ENCODE assay signal across 12 cellular contexts in genomic region chr11:64799925-64800632, GRCh38. TPM values are rescaled to one million over a fixed set of nuclear protein-coding genes. Genes with fewer than 3 reads are reported as not detected.
DNase-seq lines count a peak whose midpoint lies in the region; ATAC-seq, FAIRE-seq and TF ChIP-seq lines count a peak whose summit lies in the region.
"Had no signal": no experiment of that assay in that cellular context is flagged by ENCODE, and none has a peak within 500 bp of the region (broad histone marks: within the 10 kb centered on the region; RNA-seq: fewer than 3 reads in every experiment).

No MANE protein-coding gene starts in this region.

- no peak overlapping the region for H3K27ac ChIP-seq in CD4-positive, alpha-beta T cell (ENCODE audit: low read depth, low read length)
- H3K27ac ChIP-seq in naive thymus-derived CD4-positive, alpha-beta T cell (ENCODE audit: low read depth, low read length), result peak overlapping the region; percentile 26

- intact Hi-C loops in CD4-positive, alpha-beta T cell (cut with DNase I, micrococcal nuclease), result loop anchor here in 1 of 2 experiments (2.0 to 5.0 kb wide), 3 partner anchors 13 to 312 kb away; partner anchors contain the start of gene TM7SF2
- intact Hi-C loops in activated B cell treated with CpG ODN at 0.5 μM for 24 hours (cut with micrococcal nuclease), result loop anchor here (1.0 to 5.0 kb wide), 2 partner anchors 13 to 212 kb away; partner anchors contain the start of gene ARL2
- intact Hi-C loops in naive thymus-derived CD4-positive, alpha-beta T cell (cut with micrococcal nuclease), result loop anchor here in 1 of 2 donors (5.0 kb wide), 1 partner anchor 77 kb away; the partner anchor contains the start of gene EHD1

- H3K9me3 ChIP-seq in CD4-positive, alpha-beta T cell (ENCODE audit: control insufficient read depth, low read length), result no peaks in the 10 kb centered on the region
- H3K9me3 ChIP-seq in naive thymus-derived CD4-positive, alpha-beta T cell (ENCODE audit: control insufficient read depth in 2 of 3, low read length in 3 of 3), result no peaks in the 10 kb centered on the region
- H3K9me3 ChIP-seq: sigmoid colon had no signal

- peak overlapping the region; percentile 76 for H3K27ac Mint-ChIP-seq in CD4-positive, alpha-beta T cell
- peak overlapping the region; percentile 91 for H3K27ac Mint-ChIP-seq in activated B cell treated with CpG ODN at 0.5 μM for 24 hours
- H3K27ac Mint-ChIP-seq in naive thymus-derived CD4-positive, alpha-beta T cell, result peak overlapping the region in 6 of 9 donors; percentile 28 to 90 (median 66)
- H3K27ac Mint-ChIP-seq in HFFc6, result no peak overlapping the region

- no peak for TF ChIP-seq CTCF in CD4-positive, alpha-beta T cell (IDR thresholded peaks at IDR 0.05)
- no peak for TF ChIP-seq CTCF in activated B cell treated with CpG ODN at 0.5 μM for 24 hours (IDR thresholded peaks at IDR 0.05)
- TF ChIP-seq CTCF in HFFc6 (IDR thresholded peaks at IDR 0.05), result no peak

- H3K36me3 Mint-ChIP-seq in CD4-positive, alpha-beta T cell (ENCODE audit: low read depth), result peaks cover 47% of the 10 kb centered on the region
- peaks cover 34% of the 10 kb centered on the region for H3K36me3 Mint-ChIP-seq in activated B cell treated with CpG ODN at 0.5 μM for 24 hours (ENCODE audit: low read depth)
- H3K36me3 Mint-ChIP-seq in naive thymus-derived CD4-positive, alpha-beta T cell, result peaks cover 0 to 11% (median 6%) of the 10 kb centered on the region in 5 donors
- peaks cover 5% of the 10 kb centered on the region; the same call in 1 of the 2 replicates for H3K36me3 Mint-ChIP-seq in HFFc6 (ENCODE audit: low read depth)

- CTCF ChIA-PET in CD4-positive, alpha-beta T cell (lab: Charles Lee), result interaction anchor here (2.8 kb wide), 1 partner anchor 12 kb away, joined by 7 read pairs; no protein-coding TSS in a partner anchor
- CTCF ChIA-PET in activated B cell treated with CpG ODN at 0.5 μM for 24 hours (lab: Charles Lee), result interaction anchor here (0.7 to 5.1 kb wide), 8 partner anchors 13 to 213 kb away, joined by 3 to 29 read pairs (median 3); partner anchors contain the start of genes CDC42BPG and SF1
- CTCF ChIA-PET in naive thymus-derived CD4-positive, alpha-beta T cell (lab: Charles Lee), result interaction anchor here (1.4 to 2.2 kb wide), 3 partner anchors 12 to 56 kb away, joined by 5 to 8 read pairs (median 5); partner anchors contain the start of gene RASGRP2

- TF ChIP-seq POLR2A in GM12892 (IDR thresholded peaks at IDR 0.05; ENCODE audit: low read depth, low read length), result no peak

- ATAC-seq in CD4-positive, alpha-beta T cell (ENCODE audit: poor library complexity), result no peak
- no peak for ATAC-seq in activated B cell treated with CpG ODN at 0.5 μM for 24 hours (ENCODE audit: low read depth)
- ATAC-seq in naive thymus-derived CD4-positive, alpha-beta T cell, result no peak

- H3K9me3 Mint-ChIP-seq in CD4-positive, alpha-beta T cell, result no peaks in the 10 kb centered on the region
- H3K9me3 Mint-ChIP-seq in activated B cell treated with CpG ODN at 0.5 μM for 24 hours, result no peaks in the 10 kb centered on the region
- no peaks in the 10 kb centered on the region for H3K9me3 Mint-ChIP-seq in naive thymus-derived CD4-positive, alpha-beta T cell
- no peaks in the 10 kb centered on the region for H3K9me3 Mint-ChIP-seq in HFFc6

- no peak overlapping the region for H3K4me3 Mint-ChIP-seq in CD4-positive, alpha-beta T cell
- peak overlapping the region; percentile 71 for H3K4me3 Mint-ChIP-seq in activated B cell treated with CpG ODN at 0.5 μM for 24 hours
- peak overlapping the region in 6 of 10 donors; percentile 18 to 88 (median 48) for H3K4me3 Mint-ChIP-seq in naive thymus-derived CD4-positive, alpha-beta T cell
- no peak overlapping the region for H3K4me3 Mint-ChIP-seq in HFFc6

- no peak for DNase-seq in CD4-positive, alpha-beta T cell
- peak; percentile 10 for DNase-seq in GM12892 (ENCODE audit: insufficient read length)
- DNase-seq in activated B cell treated with CpG ODN at 0.5 μM for 24 hours, result peak; percentile 32
- DNase-seq in naive thymus-derived CD4-positive, alpha-beta T cell, result no peak
- DNase-seq in activated gamma-delta T cell treated with Interleukin-2 at 50 U/mL for 16 hours, result no peak
- DNase-seq in NOMO-1 treated with dmso at 0.1 percent for 144 hours (lab: John Stamatoyannopoulos, UW; ENCODE audit: unreplicated experiment), result no peak
- DNase-seq in HFFc6, result no peak
- DNase-seq: activated CD4-positive, alpha-beta T cell treated with anti-CD3 and anti-CD28 coated beads, Interleukin-2, amount 50 U/mL, for 1 hour; activated naive CD4-positive, alpha-beta T cell treated with anti-CD3 and anti-CD28 coated beads, Interleukin-2, amount 50 U/mL, for 16 hours; NCI-H1048; NCI-H748 treated with DMSO at 0.1 percent for 48 hours had no signal

- peaks cover 33% of the 10 kb centered on the region for H3K4me1 Mint-ChIP-seq in CD4-positive, alpha-beta T cell (ENCODE audit: low read depth)
- H3K4me1 Mint-ChIP-seq in activated B cell treated with CpG ODN at 0.5 μM for 24 hours, result peaks cover 54% of the 10 kb centered on the region
- peaks cover 20 to 48% (median 28%) of the 10 kb centered on the region in 7 donors for H3K4me1 Mint-ChIP-seq in naive thymus-derived CD4-positive, alpha-beta T cell
- H3K4me1 Mint-ChIP-seq in HFFc6 (ENCODE audit: low read depth), result peaks cover 10% of the 10 kb centered on the region

- FAIRE-seq in GM12892 (lab: Jason Lieb, UNC), result peak; percentile 33

- H3K36me3 ChIP-seq in naive thymus-derived CD4-positive, alpha-beta T cell (ENCODE audit: control insufficient read depth in 2 of 3, insufficient read depth in 3 of 3, low read length in 3 of 3), result peaks cover 0 to 66% (median 0%) of the 10 kb centered on the region in 3 experiments

- POLR2A ChIA-PET in CD4-positive, alpha-beta T cell (lab: Charles Lee), result interaction anchor here (0.6 to 5.7 kb wide), 5 partner anchors 11 to 323 kb away, joined by 3 to 81 read pairs (median 4); partner anchors contain the start of genes MEN1 and SF1
- POLR2A ChIA-PET in activated B cell treated with CpG ODN at 0.5 μM for 24 hours (lab: Charles Lee), result interaction anchor here (0.5 to 7.1 kb wide), 15 partner anchors 11 to 698 kb away, joined by 3 to 86 read pairs (median 5); partner anchors contain the start of genes CDC42BPG, MEN1, RASGRP2 and SF1
- POLR2A ChIA-PET in naive thymus-derived CD4-positive, alpha-beta T cell (lab: Charles Lee), result interaction anchor here (0.5 to 12.0 kb wide), 14 partner anchors 8 to 531 kb away, joined by 3 to 125 read pairs (median 4); partner anchors contain the start of genes CDC42BPG, RASGRP2 and SF1

- H3K4me1 ChIP-seq in naive thymus-derived CD4-positive, alpha-beta T cell (ENCODE audit: control insufficient read depth in 2 of 2, insufficient read depth in 2 of 2, low read length in 2 of 2), result peaks cover 9 to 23% of the 10 kb centered on the region in 2 donors

- no peaks in the 10 kb centered on the region for H3K27me3 Mint-ChIP-seq in CD4-positive, alpha-beta T cell
- no peaks in the 10 kb centered on the region for H3K27me3 Mint-ChIP-seq in activated B cell treated with CpG ODN at 0.5 μM for 24 hours
- no peaks in the 10 kb centered on the region for H3K27me3 Mint-ChIP-seq in naive thymus-derived CD4-positive, alpha-beta T cell
- no peaks in the 10 kb centered on the region; the same call in 1 of the 2 replicates for H3K27me3 Mint-ChIP-seq in HFFc6 (ENCODE audit: insufficient read depth)

- no peak overlapping the region for H3K4me3 ChIP-seq in naive thymus-derived CD4-positive, alpha-beta T cell (ENCODE audit: low read length)
- H3K4me3 ChIP-seq: sigmoid colon had no signal

- no peaks in the 10 kb centered on the region for H3K27me3 ChIP-seq in CD4-positive, alpha-beta T cell (ENCODE audit: control insufficient read depth, insufficient read depth, low read length)
- no peaks in the 10 kb centered on the region for H3K27me3 ChIP-seq in naive thymus-derived CD4-positive, alpha-beta T cell (ENCODE audit: control insufficient read depth in 2 of 2, insufficient read depth in 2 of 2, low read length in 2 of 2)
- H3K27me3 ChIP-seq: sigmoid colon had no signal

RNA-seq across cellular contexts. Expression of gene MAP4K2, which starts 2.9 kb away (rescaled TPM):
- total RNA-seq in CD4-positive, alpha-beta T cell, result 10 to 100 TPM; 71.9 to 74.1 TPM
- polyA plus RNA-seq in GM12892 (2012; ENCODE audit: missing spikeins), result 27.8 TPM
- 69.1 and 73.6 TPM in 2 replicates for total RNA-seq in activated B cell treated with CpG ODN at 0.5 μM for 24 hours
- 100 to 1,000 TPM in 2 of 5 experiments, 10 to 100 TPM in 3; 75.2 to 130 (median 84.3) TPM for total RNA-seq in naive thymus-derived CD4-positive, alpha-beta T cell
- 10 to 100 TPM; 40.7 to 63.0 TPM for polyA plus RNA-seq in naive thymus-derived CD4-positive, alpha-beta T cell
- 10 to 100 TPM; 18.0 to 21.6 (median 20.9) TPM for total RNA-seq in HFFc6 (2021; fragmentation: NEBNext Ultra II Directional; extraction: Animal tissue kit (Norgen Biotek cat#: 25700))

RNA-seq across cellular contexts. Expression of gene MEN1, which starts 10.3 kb away (rescaled TPM):
- total RNA-seq in CD4-positive, alpha-beta T cell, result 10 to 100 TPM; 16.4 to 17.7 TPM
- 9.5 TPM for polyA plus RNA-seq in GM12892 (2012; ENCODE audit: missing spikeins)
- total RNA-seq in activated B cell treated with CpG ODN at 0.5 μM for 24 hours, result 35.1 and 44.6 TPM in 2 replicates
- total RNA-seq in naive thymus-derived CD4-positive, alpha-beta T cell, result 10 to 100 TPM; 25.7 to 46.4 (median 38.0) TPM
- 10 to 100 TPM; 33.8 to 54.9 TPM for polyA plus RNA-seq in naive thymus-derived CD4-positive, alpha-beta T cell
- 10 to 100 TPM; 23.9 to 35.5 (median 26.9) TPM for total RNA-seq in HFFc6 (2021; fragmentation: NEBNext Ultra II Directional; extraction: Animal tissue kit (Norgen Biotek cat#: 25700))

RNA-seq across cellular contexts. Expression of gene SF1, which starts 21.7 kb away (rescaled TPM):
- total RNA-seq in CD4-positive, alpha-beta T cell, result 1,000 to 10,000 TPM; 1,632 to 1,657 TPM
- polyA plus RNA-seq in GM12892 (2012; ENCODE audit: missing spikeins), result 146 TPM
- total RNA-seq in activated B cell treated with CpG ODN at 0.5 μM for 24 hours, result 640 and 687 TPM in 2 replicates
- 1,000 to 10,000 TPM in 2 of 5 experiments, 100 to 1,000 TPM in 3; 462 to 1,612 (median 904) TPM for total RNA-seq in naive thymus-derived CD4-positive, alpha-beta T cell
- 100 to 1,000 TPM; 101 to 155 TPM for polyA plus RNA-seq in naive thymus-derived CD4-positive, alpha-beta T cell
- 100 to 1,000 TPM; 195 to 244 (median 208) TPM for total RNA-seq in HFFc6 (2021; fragmentation: NEBNext Ultra II Directional; extraction: Animal tissue kit (Norgen Biotek cat#: 25700))

RNA-seq across cellular contexts. Expression of gene PYGM, which starts 40.3 kb away (rescaled TPM):
- total RNA-seq in CD4-positive, alpha-beta T cell, result 1 to 10 TPM; 5.0 to 6.0 TPM
- 0.70 TPM for polyA plus RNA-seq in GM12892 (2012; ENCODE audit: missing spikeins)
- total RNA-seq in activated B cell treated with CpG ODN at 0.5 μM for 24 hours, result 3.2 and 4.8 TPM in 2 replicates
- total RNA-seq in naive thymus-derived CD4-positive, alpha-beta T cell, result 10 to 100 TPM in 4 of 5 experiments, 1 to 10 TPM in 1; 8.0 to 16.2 (median 13.9) TPM
- polyA plus RNA-seq in naive thymus-derived CD4-positive, alpha-beta T cell, result under 1 TPM; 0.26 to 0.64 TPM
- total RNA-seq in HFFc6 (2021; fragmentation: NEBNext Ultra II Directional; extraction: Animal tissue kit (Norgen Biotek cat#: 25700)), result under 1 TPM in 4 of 6 experiments, not detected in 2; 0.11 to 0.21 (median 0.13) TPM

RNA-seq across cellular contexts. Expression of gene CDC42BPG, which starts 44.4 kb away (rescaled TPM):
- 1 to 10 TPM; 6.9 to 9.7 TPM for total RNA-seq in CD4-positive, alpha-beta T cell
- polyA plus RNA-seq in GM12892 (2012; ENCODE audit: missing spikeins), result 0.15 TPM
- 2.2 and 3.7 TPM in 2 replicates for total RNA-seq in activated B cell treated with CpG ODN at 0.5 μM for 24 hours
- total RNA-seq in naive thymus-derived CD4-positive, alpha-beta T cell, result 1 to 10 TPM in 4 of 5 experiments, under 1 TPM in 1; 0.22 to 9.2 (median 8.1) TPM
- polyA plus RNA-seq in naive thymus-derived CD4-positive, alpha-beta T cell, result under 1 TPM; 0.27 to 0.47 TPM
- total RNA-seq in HFFc6 (2021; fragmentation: NEBNext Ultra II Directional; extraction: Animal tissue kit (Norgen Biotek cat#: 25700)), result under 1 TPM in 5 of 6 experiments, not detected in 1; 0.02 to 0.21 (median 0.05) TPM

Comparison
In these comparisons a context has a peak if more than half of its experiments do, and no peak if none do; other contexts are left out.
1. DNase-seq: peak in GM12892 (single experiment) and activated B cell treated with CpG ODN at 0.5 μM for 24 hours (single experiment); none in CD4-positive, alpha-beta T cell (0 of 10), naive thymus-derived CD4-positive, alpha-beta T cell (0 of 9), activated gamma-delta T cell treated with Interleukin-2 at 50 U/mL for 16 hours (single experiment), NOMO-1 treated with dmso at 0.1 percent for 144 hours (single experiment) and HFFc6 (single experiment).
2. H3K4me3 Mint-ChIP-seq: peak in activated B cell treated with CpG ODN at 0.5 μM for 24 hours (single experiment) and naive thymus-derived CD4-positive, alpha-beta T cell (6 of 10); none in CD4-positive, alpha-beta T cell (single experiment) and HFFc6 (single experiment).